Comparison of ENCODE assay signal across 10 cellular contexts in the genomic region with DNA sequence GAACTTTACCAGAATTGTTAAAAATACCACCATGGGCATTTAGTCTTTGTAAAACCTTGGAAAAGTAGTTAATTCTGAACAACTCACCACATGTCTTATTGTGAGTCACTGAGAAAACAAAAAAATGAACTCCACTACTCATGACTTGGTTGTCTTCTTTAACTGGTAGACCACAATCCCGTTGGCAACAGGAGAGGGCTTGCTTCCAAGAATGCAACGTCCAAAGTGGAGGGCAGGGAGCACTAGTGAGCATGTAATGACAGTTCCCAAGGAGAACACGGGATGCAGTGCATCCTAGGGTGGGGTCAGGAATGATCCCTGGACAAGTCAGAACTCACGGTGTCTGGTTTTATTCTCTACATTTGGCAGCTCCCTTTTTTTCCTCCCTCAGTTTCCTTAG. TPM values are rescaled to one million over a fixed set of nuclear protein-coding genes. Genes with fewer than 3 reads are reported as not detected.
DNase-seq lines count a peak whose midpoint lies in the region; ATAC-seq and TF ChIP-seq lines count a peak whose summit lies in the region.
"Had no signal": no experiment of that assay in that cellular context is flagged by ENCODE, and none has a peak within 500 bp of the region (broad histone marks: within the 10 kb centered on the region; RNA-seq: fewer than 3 reads in every experiment).

No MANE protein-coding gene starts in this region.

- H3K27ac Mint-ChIP-seq in activated naive CD4-positive, alpha-beta T cell treated with anti-CD3 and anti-CD28 coated beads, Interleukin-2, amount 10 ng/mL, durations not matched to agents 7 days and 5 days: no peak overlapping the region

- peak; percentile 91 for DNase-seq in AG09309 (ENCODE audit: low read depth)
- DNase-seq in HT1080 (ENCODE audit: low read depth): peak; percentile 93
- peak; percentile 62 for DNase-seq in brain pericyte (ENCODE audit: low read depth, low spot score)
- peak; percentile 82 for DNase-seq in left lobe of liver (ENCODE audit: low spot score)
- DNase-seq in vagina (ENCODE audit: extremely low spot score in 2 of 2): no peak
- DNase-seq in activated naive CD4-positive, alpha-beta T cell treated with anti-CD3 and anti-CD28 coated beads, Interleukin-2, amount 10 ng/mL, durations not matched to agents 7 days and 5 days: no peak
- DNase-seq: sigmoid colon had no signal

- intact Hi-C loops in vagina (cut with DNase I): loop anchor here (5.0 kb wide), 1 partner anchor 1728 kb away; no protein-coding TSS in a partner anchor

- TF ChIP-seq CTCF in AG09309 (IDR thresholded peaks at IDR 0.05; ENCODE audit: control insufficient read depth, insufficient read depth, low read depth, low read length, missing control alignments): peak; percentile 59
- no peak for TF ChIP-seq CTCF in vagina (IDR thresholded peaks at IDR 0.05)

- no peak for TF ChIP-seq POLR2A in vagina (IDR thresholded peaks at IDR 0.05)

- CTCF ChIA-PET in activated naive CD4-positive, alpha-beta T cell treated with anti-CD3 and anti-CD28 coated beads, Interleukin-2, amount 10 ng/mL, durations not matched to agents 7 days and 5 days (lab: Charles Lee): interaction anchor here (2.3 kb wide), 1 partner anchor 15 kb away, joined by 5 read pairs; a partner anchor contains a TSS

- H3K27ac ChIP-seq in vagina: no peak overlapping the region
- H3K27ac ChIP-seq: sigmoid colon, tibial nerve had no signal

- H3K4me3 Mint-ChIP-seq in activated naive CD4-positive, alpha-beta T cell treated with anti-CD3 and anti-CD28 coated beads, Interleukin-2, amount 10 ng/mL, durations not matched to agents 7 days and 5 days: no peak overlapping the region

- H3K4me3 ChIP-seq in AG09309 (ENCODE audit: control insufficient read depth, low read depth, low read length): no peak overlapping the region
- no peak overlapping the region for H3K4me3 ChIP-seq in vagina
- H3K4me3 ChIP-seq: sigmoid colon, tibial nerve had no signal

- H3K36me3 Mint-ChIP-seq in activated naive CD4-positive, alpha-beta T cell treated with anti-CD3 and anti-CD28 coated beads, Interleukin-2, amount 10 ng/mL, durations not matched to agents 7 days and 5 days: no peaks in the 10 kb centered on the region

- no peaks in the 10 kb centered on the region for H3K9me3 ChIP-seq in vagina
- H3K9me3 ChIP-seq: sigmoid colon, tibial nerve had no signal

- ATAC-seq in left lobe of liver (peak; percentile 96), GM19351 (IDR thresholded peaks at IDR 0.05; ENCODE audit: unreplicated experiment) (no peak), GM21367 (IDR thresholded peaks at IDR 0.05; ENCODE audit: unreplicated experiment) (no peak)

- H3K9me3 Mint-ChIP-seq in activated naive CD4-positive, alpha-beta T cell treated with anti-CD3 and anti-CD28 coated beads, Interleukin-2, amount 10 ng/mL, durations not matched to agents 7 days and 5 days: no peaks in the 10 kb centered on the region

- peaks cover 10% of the 10 kb centered on the region for H3K27me3 Mint-ChIP-seq in activated naive CD4-positive, alpha-beta T cell treated with anti-CD3 and anti-CD28 coated beads, Interleukin-2, amount 10 ng/mL, durations not matched to agents 7 days and 5 days

- H3K27me3 ChIP-seq in vagina: no peaks in the 10 kb centered on the region
- H3K27me3 ChIP-seq: sigmoid colon, tibial nerve had no signal

- no peaks in the 10 kb centered on the region for H3K4me1 ChIP-seq in vagina
- H3K4me1 ChIP-seq: sigmoid colon had no signal

- no peaks in the 10 kb centered on the region for H3K4me1 Mint-ChIP-seq in activated naive CD4-positive, alpha-beta T cell treated with anti-CD3 and anti-CD28 coated beads, Interleukin-2, amount 10 ng/mL, durations not matched to agents 7 days and 5 days

- no peaks in the 10 kb centered on the region for H3K36me3 ChIP-seq in vagina
- H3K36me3 ChIP-seq: sigmoid colon, tibial nerve had no signal

RNA-seq across cellular contexts. Expression of a gene that starts 15.2 kb away (rescaled TPM):
- total RNA-seq in HT1080 (2014; rRNA removed; shearing (Covaris generic)): 0.07 and 0.21 TPM in 2 replicates
- polyA plus RNA-seq in HT1080 (2015; cell fraction: cytosol; rRNA removed): 0.06 and 0.14 TPM in 2 replicates
- polyA plus RNA-seq in HT1080 (2015; cell fraction: nucleus; rRNA removed): 0.73 and 2.7 TPM in 2 replicates
- 8.6 TPM for total RNA-seq in left lobe of liver
- 10.6 TPM for total RNA-seq in vagina

Comparison
In these comparisons a context has a peak if more than half of its experiments do, and no peak if none do; other contexts are left out.
1. DNase-seq: peak in AG09309 (single experiment), HT1080 (single experiment), brain pericyte (single experiment) and left lobe of liver (single experiment); none in vagina (0 of 2) and activated naive CD4-positive, alpha-beta T cell treated with anti-CD3 and anti-CD28 coated beads, Interleukin-2, amount 10 ng/mL, durations not matched to agents 7 days and 5 days (single experiment).